Comparison of ENCODE assay signal across 1 cellular context in the genomic region with DNA sequence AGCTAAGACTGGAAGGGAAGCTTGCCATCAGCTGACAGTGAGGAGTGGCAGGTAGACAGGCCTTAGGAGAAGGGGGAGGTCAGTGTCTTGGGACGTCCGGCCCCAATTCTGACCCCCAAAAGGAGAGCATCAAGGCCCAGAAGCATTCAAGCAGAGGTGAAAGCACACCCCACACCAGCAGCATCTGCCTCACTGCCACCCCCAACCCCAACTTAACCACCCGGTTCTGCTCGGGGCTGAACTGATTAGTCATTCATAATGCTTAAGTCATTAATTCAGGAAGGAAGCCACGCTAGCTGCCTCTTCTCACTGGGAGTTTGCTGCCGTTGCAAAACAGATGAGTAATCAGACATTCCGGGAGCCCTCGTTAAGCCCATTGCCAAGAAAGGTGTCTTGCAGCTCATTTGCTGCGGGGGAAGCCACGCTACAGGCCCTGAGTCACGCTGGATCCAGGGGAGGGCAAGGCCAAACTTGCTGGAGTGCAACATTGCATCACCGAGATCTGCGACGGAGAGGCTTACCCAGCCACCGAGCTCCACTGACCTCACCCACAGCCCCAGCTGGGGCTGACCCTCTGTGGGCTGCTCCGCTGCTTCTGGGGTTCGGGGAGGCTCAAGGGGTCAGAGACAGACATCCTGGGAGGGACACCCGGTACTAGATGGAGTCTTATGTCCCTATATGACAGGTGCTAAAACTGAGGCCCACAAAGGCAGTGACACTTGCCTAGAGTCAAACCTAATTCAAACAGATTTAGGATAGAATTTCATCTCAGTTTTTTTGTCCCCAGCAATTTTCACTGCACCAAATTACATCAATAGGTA.
TF ChIP-seq lines count a peak whose summit lies in the region.

No MANE protein-coding gene starts in this region.

TF ChIP-seq in HepG2, 621 proteins besides CTCF, POLR2A, EP300 and RAD21 (continued from another document and continues in another):
- TF ChIP-seq, protein P1, sequence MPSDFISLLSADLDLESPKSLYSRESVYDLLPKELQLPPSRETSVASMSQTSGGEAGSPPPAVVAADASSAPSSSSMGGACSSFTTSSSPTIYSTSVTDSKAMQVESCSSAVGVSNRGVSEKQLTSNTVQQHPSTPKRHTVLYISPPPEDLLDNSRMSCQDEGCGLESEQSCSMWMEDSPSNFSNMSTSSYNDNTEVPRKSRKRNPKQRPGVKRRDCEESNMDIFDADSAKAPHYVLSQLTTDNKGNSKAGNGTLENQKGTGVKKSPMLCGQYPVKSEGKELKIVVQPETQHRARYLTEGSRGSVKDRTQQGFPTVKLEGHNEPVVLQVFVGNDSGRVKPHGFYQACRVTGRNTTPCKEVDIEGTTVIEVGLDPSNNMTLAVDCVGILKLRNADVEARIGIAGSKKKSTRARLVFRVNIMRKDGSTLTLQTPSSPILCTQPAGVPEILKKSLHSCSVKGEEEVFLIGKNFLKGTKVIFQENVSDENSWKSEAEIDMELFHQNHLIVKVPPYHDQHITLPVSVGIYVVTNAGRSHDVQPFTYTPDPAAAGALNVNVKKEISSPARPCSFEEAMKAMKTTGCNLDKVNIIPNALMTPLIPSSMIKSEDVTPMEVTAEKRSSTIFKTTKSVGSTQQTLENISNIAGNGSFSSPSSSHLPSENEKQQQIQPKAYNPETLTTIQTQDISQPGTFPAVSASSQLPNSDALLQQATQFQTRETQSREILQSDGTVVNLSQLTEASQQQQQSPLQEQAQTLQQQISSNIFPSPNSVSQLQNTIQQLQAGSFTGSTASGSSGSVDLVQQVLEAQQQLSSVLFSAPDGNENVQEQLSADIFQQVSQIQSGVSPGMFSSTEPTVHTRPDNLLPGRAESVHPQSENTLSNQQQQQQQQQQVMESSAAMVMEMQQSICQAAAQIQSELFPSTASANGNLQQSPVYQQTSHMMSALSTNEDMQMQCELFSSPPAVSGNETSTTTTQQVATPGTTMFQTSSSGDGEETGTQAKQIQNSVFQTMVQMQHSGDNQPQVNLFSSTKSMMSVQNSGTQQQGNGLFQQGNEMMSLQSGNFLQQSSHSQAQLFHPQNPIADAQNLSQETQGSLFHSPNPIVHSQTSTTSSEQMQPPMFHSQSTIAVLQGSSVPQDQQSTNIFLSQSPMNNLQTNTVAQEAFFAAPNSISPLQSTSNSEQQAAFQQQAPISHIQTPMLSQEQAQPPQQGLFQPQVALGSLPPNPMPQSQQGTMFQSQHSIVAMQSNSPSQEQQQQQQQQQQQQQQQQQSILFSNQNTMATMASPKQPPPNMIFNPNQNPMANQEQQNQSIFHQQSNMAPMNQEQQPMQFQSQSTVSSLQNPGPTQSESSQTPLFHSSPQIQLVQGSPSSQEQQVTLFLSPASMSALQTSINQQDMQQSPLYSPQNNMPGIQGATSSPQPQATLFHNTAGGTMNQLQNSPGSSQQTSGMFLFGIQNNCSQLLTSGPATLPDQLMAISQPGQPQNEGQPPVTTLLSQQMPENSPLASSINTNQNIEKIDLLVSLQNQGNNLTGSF (CRISPR knock-in tag; IDR thresholded peaks at IDR 0.05): no peak
- TF ChIP-seq NFKBIZ (CRISPR knock-in tag; IDR thresholded peaks at IDR 0.05): 0 out of 2 replicates have a peak, but pooled peaks have one; percentile 62
- TF ChIP-seq GFI1 (CRISPR knock-in tag; IDR thresholded peaks at IDR 0.05; ENCODE audit: borderline replicate concordance): no peak
- TF ChIP-seq ARNT2 (CRISPR knock-in tag; IDR thresholded peaks at IDR 0.05; ENCODE audit: low read depth): peak; percentile 70; the same call in 1 of the 2 replicates
- TF ChIP-seq ZNF124 (CRISPR knock-in tag; IDR thresholded peaks at IDR 0.05): no peak
- no peak for TF ChIP-seq ATRX (CRISPR knock-in tag; IDR thresholded peaks at IDR 0.05; ENCODE audit: borderline replicate concordance)
- TF ChIP-seq NFATC3 (CRISPR knock-in tag; IDR thresholded peaks at IDR 0.05): no peak
- no peak for TF ChIP-seq GZF1 (CRISPR knock-in tag; IDR thresholded peaks at IDR 0.05)
- no peak for TF ChIP-seq KLF12 (CRISPR knock-in tag; IDR thresholded peaks at IDR 0.05; ENCODE audit: borderline replicate concordance)
- no peak for TF ChIP-seq ZNF570 (CRISPR knock-in tag; IDR thresholded peaks at IDR 0.05; ENCODE audit: borderline replicate concordance)
- no peak for TF ChIP-seq KDM6A (CRISPR knock-in tag; IDR thresholded peaks at IDR 0.05; ENCODE audit: low read depth)
- TF ChIP-seq FOXM1 (CRISPR knock-in tag; IDR thresholded peaks at IDR 0.05): no peak
- TF ChIP-seq ZNF432 (CRISPR knock-in tag; IDR thresholded peaks at IDR 0.05; ENCODE audit: borderline replicate concordance): no peak
- TF ChIP-seq MZF1 (CRISPR knock-in tag; IDR thresholded peaks at IDR 0.05; ENCODE audit: borderline replicate concordance): no peak
- TF ChIP-seq NFE2L1 (CRISPR knock-in tag; IDR thresholded peaks at IDR 0.05; ENCODE audit: borderline replicate concordance): no peak
- 0 out of 2 replicates have a peak, but pooled peaks have one; percentile 18 for TF ChIP-seq ZNF761 (CRISPR knock-in tag; conservative IDR thresholded peaks at IDR 0.05)
- TF ChIP-seq FOXA3 (CRISPR knock-in tag; IDR thresholded peaks at IDR 0.05): peak; percentile 67
- peak; percentile 83 for TF ChIP-seq ZNF746 (CRISPR knock-in tag; IDR thresholded peaks at IDR 0.05)
- no peak for TF ChIP-seq NR2F6 (IDR thresholded peaks at IDR 0.05)
- peak; percentile 37; the same call in 1 of the 2 replicates for TF ChIP-seq NR2F6 (CRISPR knock-in tag; IDR thresholded peaks at IDR 0.05)
- TF ChIP-seq, protein P2, sequence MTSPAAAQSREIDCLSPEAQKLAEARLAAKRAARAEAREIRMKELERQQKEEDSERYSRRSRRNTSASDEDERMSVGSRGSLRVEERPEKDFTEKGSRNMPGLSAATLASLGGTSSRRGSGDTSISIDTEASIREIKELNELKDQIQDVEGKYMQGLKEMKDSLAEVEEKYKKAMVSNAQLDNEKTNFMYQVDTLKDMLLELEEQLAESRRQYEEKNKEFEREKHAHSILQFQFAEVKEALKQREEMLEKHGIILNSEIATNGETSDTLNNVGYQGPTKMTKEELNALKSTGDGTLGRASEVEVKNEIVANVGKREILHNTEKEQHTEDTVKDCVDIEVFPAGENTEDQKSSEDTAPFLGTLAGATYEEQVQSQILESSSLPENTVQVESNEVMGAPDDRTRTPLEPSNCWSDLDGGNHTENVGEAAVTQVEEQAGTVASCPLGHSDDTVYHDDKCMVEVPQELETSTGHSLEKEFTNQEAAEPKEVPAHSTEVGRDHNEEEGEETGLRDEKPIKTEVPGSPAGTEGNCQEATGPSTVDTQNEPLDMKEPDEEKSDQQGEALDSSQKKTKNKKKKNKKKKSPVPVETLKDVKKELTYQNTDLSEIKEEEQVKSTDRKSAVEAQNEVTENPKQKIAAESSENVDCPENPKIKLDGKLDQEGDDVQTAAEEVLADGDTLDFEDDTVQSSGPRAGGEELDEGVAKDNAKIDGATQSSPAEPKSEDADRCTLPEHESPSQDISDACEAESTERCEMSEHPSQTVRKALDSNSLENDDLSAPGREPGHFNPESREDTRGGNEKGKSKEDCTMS (CRISPR knock-in tag; conservative IDR thresholded peaks at IDR 0.05): no peak
- TF ChIP-seq, protein P3, sequence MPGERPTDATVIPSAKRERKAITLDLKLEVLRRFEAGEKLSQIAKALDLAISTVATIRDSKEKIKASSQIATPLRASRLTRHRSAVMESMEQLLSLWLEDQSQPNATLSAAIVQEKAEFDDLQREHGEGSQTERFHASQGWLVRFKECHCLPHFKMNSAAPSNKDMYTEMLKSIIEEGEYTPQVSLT (CRISPR knock-in tag; IDR thresholded peaks at IDR 0.05; ENCODE audit: borderline replicate concordance, low read depth): no peak
- TF ChIP-seq, protein P4, sequence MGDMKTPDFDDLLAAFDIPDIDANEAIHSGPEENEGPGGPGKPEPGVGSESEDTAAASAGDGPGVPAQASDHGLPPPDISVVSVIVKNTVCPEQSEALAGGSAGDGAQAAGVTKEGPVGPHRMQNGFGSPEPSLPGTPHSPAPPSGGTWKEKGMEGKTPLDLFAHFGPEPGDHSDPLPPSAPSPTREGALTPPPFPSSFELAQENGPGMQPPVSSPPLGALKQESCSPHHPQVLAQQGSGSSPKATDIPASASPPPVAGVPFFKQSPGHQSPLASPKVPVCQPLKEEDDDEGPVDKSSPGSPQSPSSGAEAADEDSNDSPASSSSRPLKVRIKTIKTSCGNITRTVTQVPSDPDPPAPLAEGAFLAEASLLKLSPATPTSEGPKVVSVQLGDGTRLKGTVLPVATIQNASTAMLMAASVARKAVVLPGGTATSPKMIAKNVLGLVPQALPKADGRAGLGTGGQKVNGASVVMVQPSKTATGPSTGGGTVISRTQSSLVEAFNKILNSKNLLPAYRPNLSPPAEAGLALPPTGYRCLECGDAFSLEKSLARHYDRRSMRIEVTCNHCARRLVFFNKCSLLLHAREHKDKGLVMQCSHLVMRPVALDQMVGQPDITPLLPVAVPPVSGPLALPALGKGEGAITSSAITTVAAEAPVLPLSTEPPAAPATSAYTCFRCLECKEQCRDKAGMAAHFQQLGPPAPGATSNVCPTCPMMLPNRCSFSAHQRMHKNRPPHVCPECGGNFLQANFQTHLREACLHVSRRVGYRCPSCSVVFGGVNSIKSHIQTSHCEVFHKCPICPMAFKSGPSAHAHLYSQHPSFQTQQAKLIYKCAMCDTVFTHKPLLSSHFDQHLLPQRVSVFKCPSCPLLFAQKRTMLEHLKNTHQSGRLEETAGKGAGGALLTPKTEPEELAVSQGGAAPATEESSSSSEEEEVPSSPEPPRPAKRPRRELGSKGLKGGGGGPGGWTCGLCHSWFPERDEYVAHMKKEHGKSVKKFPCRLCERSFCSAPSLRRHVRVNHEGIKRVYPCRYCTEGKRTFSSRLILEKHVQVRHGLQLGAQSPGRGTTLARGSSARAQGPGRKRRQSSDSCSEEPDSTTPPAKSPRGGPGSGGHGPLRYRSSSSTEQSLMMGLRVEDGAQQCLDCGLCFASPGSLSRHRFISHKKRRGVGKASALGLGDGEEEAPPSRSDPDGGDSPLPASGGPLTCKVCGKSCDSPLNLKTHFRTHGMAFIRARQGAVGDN (CRISPR knock-in tag; IDR thresholded peaks at IDR 0.05): peak; percentile 91
- TF ChIP-seq THAP11 (CRISPR knock-in tag; IDR thresholded peaks at IDR 0.05): peak; percentile 67
- no peak for TF ChIP-seq ZNF136 (CRISPR knock-in tag; IDR thresholded peaks at IDR 0.05; ENCODE audit: low read depth)
- TF ChIP-seq ZC3H4 (CRISPR knock-in tag; IDR thresholded peaks at IDR 0.05; ENCODE audit: borderline replicate concordance): no peak
- TF ChIP-seq SP1 (IDR thresholded peaks at IDR 0.05): no peak
- TF ChIP-seq SP1 (CRISPR knock-in tag; IDR thresholded peaks at IDR 0.05): no peak
- TF ChIP-seq IRX3 (CRISPR knock-in tag; IDR thresholded peaks at IDR 0.05; ENCODE audit: borderline replicate concordance, low read depth): no peak
- peak; percentile 67 for TF ChIP-seq ZBTB21 (CRISPR knock-in tag; IDR thresholded peaks at IDR 0.05)
- no peak for TF ChIP-seq SNAI1 (CRISPR knock-in tag; IDR thresholded peaks at IDR 0.05; ENCODE audit: borderline replicate concordance)
- TF ChIP-seq ZSCAN9 (CRISPR knock-in tag; IDR thresholded peaks at IDR 0.05; ENCODE audit: borderline replicate concordance): 0 out of 2 replicates have a peak, but pooled peaks have one; percentile 53
- TF ChIP-seq, protein P5, sequence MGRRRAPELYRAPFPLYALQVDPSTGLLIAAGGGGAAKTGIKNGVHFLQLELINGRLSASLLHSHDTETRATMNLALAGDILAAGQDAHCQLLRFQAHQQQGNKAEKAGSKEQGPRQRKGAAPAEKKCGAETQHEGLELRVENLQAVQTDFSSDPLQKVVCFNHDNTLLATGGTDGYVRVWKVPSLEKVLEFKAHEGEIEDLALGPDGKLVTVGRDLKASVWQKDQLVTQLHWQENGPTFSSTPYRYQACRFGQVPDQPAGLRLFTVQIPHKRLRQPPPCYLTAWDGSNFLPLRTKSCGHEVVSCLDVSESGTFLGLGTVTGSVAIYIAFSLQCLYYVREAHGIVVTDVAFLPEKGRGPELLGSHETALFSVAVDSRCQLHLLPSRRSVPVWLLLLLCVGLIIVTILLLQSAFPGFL (CRISPR knock-in tag; IDR thresholded peaks at IDR 0.05): no peak
- peak; percentile 80 for TF ChIP-seq ZFY (CRISPR knock-in tag; IDR thresholded peaks at IDR 0.05)
- peak; percentile 72 for TF ChIP-seq HOXA3 (CRISPR knock-in tag; IDR thresholded peaks at IDR 0.05)
